Comparison of ENCODE assay signal across 20 cellular contexts in the genomic region with DNA sequence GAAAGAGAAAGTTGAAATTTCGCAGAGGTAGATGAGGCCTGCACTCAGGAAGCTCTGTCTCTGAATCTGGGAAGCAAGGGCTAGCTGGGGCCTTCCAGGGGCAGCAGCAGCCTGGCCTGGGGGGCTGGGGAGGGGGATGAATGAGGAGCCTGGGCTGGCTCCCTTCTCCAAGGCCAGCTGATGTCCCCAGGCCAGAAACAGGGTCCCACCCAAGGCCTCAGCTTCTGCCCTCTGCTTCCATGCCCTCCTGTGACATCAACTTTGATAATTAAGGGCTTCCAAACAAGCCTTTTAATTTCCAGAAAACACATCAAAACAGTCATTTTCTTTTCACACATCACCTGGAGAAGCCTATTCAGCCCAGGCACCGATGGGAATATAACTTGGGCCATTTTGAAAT. TPM values are rescaled to one million over a fixed set of nuclear protein-coding genes. Genes with fewer than 3 reads are reported as not detected.
A peak's percentile ranks its signal among the peaks of the same experiment; 100 is the strongest.
DNase-seq lines count a peak whose midpoint lies in the region; ATAC-seq, FAIRE-seq and TF ChIP-seq lines count a peak whose summit lies in the region.
"Had no signal": no experiment of that assay in that cellular context is flagged by ENCODE, and none has a peak within 500 bp of the region (broad histone marks: within the 10 kb centered on the region; RNA-seq: fewer than 3 reads in every experiment).

No MANE protein-coding gene starts in this region.

- no peaks in the 10 kb centered on the region for H3K9me2 ChIP-seq in hepatocyte (replicated peaks; ENCODE audit: insufficient read depth)

- DNase-seq in ELF-1 (ENCODE audit: low read depth, low spot score) (peak; percentile 56), K562 (ENCODE audit: extremely low read depth in 1 of 4, low spot score in 3 of 4) (no peak), hepatocyte (ENCODE audit: low spot score) (no peak), retina (peak; percentile 9), NCI-H146 (lab: John Stamatoyannopoulos, UW) (no peak), HEK293T (ENCODE audit: extremely low spot score) (no peak), Ammon's horn (ENCODE audit: low spot score) (no peak)
- DNase-seq: DMS 273 treated with DMSO at 0.1 percent for 48 hours, MV-4-11, NCI-H1417, NCI-H2029, NCI-H2171 treated with DMSO at 0.1 percent for 48 hours, NCI-H774, PC-9, Right ventricle myocardium superior had no signal

- H3K9me3 ChIP-seq in K562 (replicated peaks; ENCODE audit: control insufficient read depth, insufficient read depth, low read depth, low read length) = peaks cover 7% of the 10 kb centered on the region
- no peaks in the 10 kb centered on the region for H3K9me3 ChIP-seq in hepatocyte (ENCODE audit: low read depth)

- TF ChIP-seq RAD21 in K562 (CRISPR knock-in tag; conservative IDR thresholded peaks at IDR 0.05 in 1 of 2, IDR thresholded peaks at IDR 0.05 in 1 of 2) = no peak

- no TSS peak for BruUV-seq in K562 (replicated peaks; lab: Mats Ljungman, UMichigan)

- intact Hi-C loops in K562 (cut with micrococcal nuclease) = no loop called here

- H3K4me2 ChIP-seq in K562 (ENCODE audit: insufficient read depth, low read length) = no peak overlapping the region
- H3K4me2 ChIP-seq in hepatocyte = no peak overlapping the region

- 0 out of 4 replicates have a peak overlapping the region, but pooled peaks of 1 of the 2 experiments have one; percentile 11 for H3K9ac ChIP-seq in K562 (ENCODE audit: insufficient read depth in 1 of 2, low read depth in 2 of 2, low read length in 2 of 2)

- TF ChIP-seq POLR2A in K562 (conservative IDR thresholded peaks at IDR 0.05) = no peak

- no peak for ATAC-seq in K562
- ATAC-seq in HG02852 (IDR thresholded peaks at IDR 0.05; ENCODE audit: unreplicated experiment) = no peak

- CTCF ChIA-PET in K562 (lab: Yijun Ruan, JAX; ENCODE audit: low intra/inter-chr PET ratio) (no interaction called here), HEK293T (lab: Yijun Ruan, JAX) (no interaction called here)

- H3K27ac ChIP-seq in K562 (ENCODE audit: extremely low read depth, low read depth, low read length) (no peak overlapping the region), hepatocyte (peak overlapping the region; percentile 22)
- H3K27ac ChIP-seq: C4-2B, HL-60, PC-9 had no signal

- no peaks in the 10 kb centered on the region for H3K9me1 ChIP-seq in K562 (ENCODE audit: control insufficient read depth, insufficient read depth, low read length)

- H3K4me1 ChIP-seq in K562 (replicated peaks in 1 of 2; ENCODE audit: control insufficient read depth in 2 of 2, insufficient read depth in 2 of 2, low read length in 2 of 2) (peaks cover 16 to 33% of the 10 kb centered on the region in 2 experiments), hepatocyte (ENCODE audit: insufficient read depth) (peaks cover 19% of the 10 kb centered on the region)

- H2AFZ ChIP-seq in K562 (ENCODE audit: low read depth, low read length) (peak overlapping the region; percentile 75), hepatocyte (no peak overlapping the region)
- H2AFZ ChIP-seq: PC-9 had no signal

- no peaks in the 10 kb centered on the region for H4K20me1 ChIP-seq in K562 (replicated peaks; ENCODE audit: control insufficient read depth, insufficient read depth, low read length)
- H4K20me1 ChIP-seq in hepatocyte (ENCODE audit: insufficient read depth, poor library complexity, severe bottlenecking) = no peaks in the 10 kb centered on the region

- H3K79me2 ChIP-seq in K562 (ENCODE audit: control insufficient read depth, insufficient read depth, low read length) = peaks cover 3% of the 10 kb centered on the region; the same call in 2 of the 3 replicates
- peaks cover 7% of the 10 kb centered on the region for H3K79me2 ChIP-seq in hepatocyte

- POLR2A ChIA-PET in K562 (lab: Yijun Ruan, JAX) (no interaction called here), HEK293T (lab: Yijun Ruan, JAX) (no interaction called here)

- TF ChIP-seq EP300 in K562 (IDR thresholded peaks at IDR 0.05; ENCODE audit: low read length) = no peak

- FAIRE-seq in K562 (lab: Jason Lieb, UNC) = no peak
- FAIRE-seq: H54, HTR-8/SVneo had no signal

- in situ Hi-C loops in K562 (cut with MboI) = no loop called here

- H3K36me3 ChIP-seq in K562 (ENCODE audit: control insufficient read depth, insufficient read depth, low read length) = no peaks in the 10 kb centered on the region; the same call in 2 of the 3 replicates
- H3K36me3 ChIP-seq in hepatocyte (replicated peaks; ENCODE audit: insufficient read depth, low read depth) = no peaks in the 10 kb centered on the region

- 70% methylated on average over 2 of the region's 2 CpGs for WGBS in K562 (ENCODE audit: insufficient coverage, low coverage, missing lambda C conversion rate)
- WGBS in hepatocyte (ENCODE audit: low lambda C conversion rate, missing lambda C conversion rate) = 68% methylated on average over 2 of the region's 2 CpGs

- TF ChIP-seq CTCF in K562 (IDR thresholded peaks at IDR 0.05 in 2 of 3, conservative IDR thresholded peaks at IDR 0.05 in 1 of 3; ENCODE audit: insufficient read depth in 2 of 3, low read depth in 1 of 3, low read length in 3 of 3) = no peak
- TF ChIP-seq CTCF in hepatocyte (IDR thresholded peaks at IDR 0.05; ENCODE audit: poor library complexity) = no peak

- H3K27me3 ChIP-seq in K562 (ENCODE audit: control insufficient read depth in 2 of 2, insufficient read depth in 2 of 2, low read length in 2 of 2) = no peaks in the 10 kb centered on the region
- peaks cover 61% of the 10 kb centered on the region for H3K27me3 ChIP-seq in hepatocyte

- no peak overlapping the region for H3K4me3 ChIP-seq in K562
- H3K4me3 ChIP-seq in hepatocyte = no peak overlapping the region
- H3K4me3 ChIP-seq: PC-9 had no signal

TF ChIP-seq in HEK293T, 16 proteins besides CTCF, POLR2A, EP300 and RAD21:
- TF ChIP-seq CTBP1 (IDR thresholded peaks at IDR 0.05; ENCODE audit: borderline replicate concordance) = no peak
- no peak for TF ChIP-seq L3MBTL2 (conservative IDR thresholded peaks at IDR 0.05)
- TF ChIP-seq SUZ12 (IDR thresholded peaks at IDR 0.05) = no peak
- TF ChIP-seq NFRKB (IDR thresholded peaks at IDR 0.05) = no peak
- no peak for TF ChIP-seq FOXM1 (IDR thresholded peaks at IDR 0.05; ENCODE audit: borderline replicate concordance)
- TF ChIP-seq ZNF384 (IDR thresholded peaks at IDR 0.05) = no peak
- TF ChIP-seq, protein P1, sequence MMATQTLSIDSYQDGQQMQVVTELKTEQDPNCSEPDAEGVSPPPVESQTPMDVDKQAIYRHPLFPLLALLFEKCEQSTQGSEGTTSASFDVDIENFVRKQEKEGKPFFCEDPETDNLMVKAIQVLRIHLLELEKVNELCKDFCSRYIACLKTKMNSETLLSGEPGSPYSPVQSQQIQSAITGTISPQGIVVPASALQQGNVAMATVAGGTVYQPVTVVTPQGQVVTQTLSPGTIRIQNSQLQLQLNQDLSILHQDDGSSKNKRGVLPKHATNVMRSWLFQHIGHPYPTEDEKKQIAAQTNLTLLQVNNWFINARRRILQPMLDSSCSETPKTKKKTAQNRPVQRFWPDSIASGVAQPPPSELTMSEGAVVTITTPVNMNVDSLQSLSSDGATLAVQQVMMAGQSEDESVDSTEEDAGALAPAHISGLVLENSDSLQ (IDR thresholded peaks at IDR 0.05) = no peak
- no peak for TF ChIP-seq ELF4 (IDR thresholded peaks at IDR 0.05)
- TF ChIP-seq SP1 (IDR thresholded peaks at IDR 0.05) = no peak
- TF ChIP-seq FOXK2 (IDR thresholded peaks at IDR 0.05) = no peak
- TF ChIP-seq LEF1 (IDR thresholded peaks at IDR 0.05; ENCODE audit: borderline replicate concordance) = no peak
- TF ChIP-seq ARNT (IDR thresholded peaks at IDR 0.05) = no peak
- TF ChIP-seq TARDBP (IDR thresholded peaks at IDR 0.05) = no peak
- no peak for TF ChIP-seq FOXA1 (IDR thresholded peaks at IDR 0.05)
- TF ChIP-seq BHLHE40 (IDR thresholded peaks at IDR 0.05; ENCODE audit: borderline replicate concordance) = no peak
- no peak for TF ChIP-seq HDGF (IDR thresholded peaks at IDR 0.05; ENCODE audit: borderline replicate concordance)

RNA-seq across cellular contexts. Expression of a gene that starts 15.4 kb away (rescaled TPM):
- 0.51 and 0.55 TPM in 2 replicates for total RNA-seq in K562 (2011; cell fraction: chromatin; rRNA removed; ENCODE audit: low replicate concordance)
- total RNA-seq in K562 (2011; cell fraction: nucleolus; rRNA removed) = 0.33 TPM in 1 of 2 replicates, not detected in the other
- 0.29 and 0.61 TPM in 2 replicates for total RNA-seq in K562 (2011; cell fraction: nucleoplasm; rRNA removed)
- total RNA-seq in K562 (2014; rRNA removed) = 0.33 TPM in 1 of 2 replicates, not detected in the other
- 0.18 TPM in 1 of 2 replicates, not detected in the other for total RNA-seq in K562 (2014; rRNA removed; fragmentation: Illumina TruSeq; extraction: Trizol)
- total RNA-seq in K562 (2015; rRNA removed; fragmentation: Illumina TruSeq; extraction: Trizol) = 0.11 and 0.22 TPM in 2 replicates
- total RNA-seq in K562 (2021) = 0.40 and 0.53 TPM in 2 replicates
- 0.15 and 0.17 TPM in 2 replicates for polyA plus RNA-seq in K562 (2011; rRNA removed)
- polyA plus RNA-seq in K562 (2011; cell fraction: cytosol; rRNA removed) = 0.19 and 0.22 TPM in 2 replicates
- 0.24 and 0.46 TPM in 2 replicates for polyA plus RNA-seq in K562 (2011; cell fraction: nucleus; rRNA removed)
- polyA plus RNA-seq in K562 (2012) = 0.29 and 0.42 TPM in 2 replicates
- 0.37 and 0.54 TPM in 2 replicates for polyA plus RNA-seq in K562 (2014; fragmentation: Illumina TruSeq; extraction: Trizol)
- polyA plus RNA-seq in K562 (2014; fragmentation: Nextera tagmentation; extraction: Ambion mirVana) = under 1 TPM; 0.14 to 0.20 TPM
- 0.15 and 0.36 TPM in 2 replicates for polyA plus RNA-seq in K562 (2014; rRNA removed)
- polyA minus RNA-seq in K562 (2011; rRNA and poly(A)+ RNA removed) = 0.12 and 0.28 TPM in 2 replicates
- polyA minus RNA-seq in K562 (2011; cell fraction: cytosol; rRNA and poly(A)+ RNA removed) = 1.0 and 3.5 TPM in 2 replicates
- polyA minus RNA-seq in K562 (2011; cell fraction: nucleus; rRNA and poly(A)+ RNA removed) = 0.40 and 0.56 TPM in 2 replicates
- 6.2 TPM in 2 replicates for total RNA-seq in hepatocyte
- 14.9 and 17.5 TPM in 2 replicates for polyA plus RNA-seq in hepatocyte

Comparison
In these comparisons a context has a peak if more than half of its experiments do, and no peak if none do; other contexts are left out.
1. DNase-seq: peak in ELF-1 (single experiment) and retina (single experiment); none in K562 (0 of 4), hepatocyte (single experiment), NCI-H146 (single experiment), HEK293T (single experiment) and Ammon's horn (single experiment).